ENCODE assay signal across 20 cellular contexts in the genomic region with DNA sequence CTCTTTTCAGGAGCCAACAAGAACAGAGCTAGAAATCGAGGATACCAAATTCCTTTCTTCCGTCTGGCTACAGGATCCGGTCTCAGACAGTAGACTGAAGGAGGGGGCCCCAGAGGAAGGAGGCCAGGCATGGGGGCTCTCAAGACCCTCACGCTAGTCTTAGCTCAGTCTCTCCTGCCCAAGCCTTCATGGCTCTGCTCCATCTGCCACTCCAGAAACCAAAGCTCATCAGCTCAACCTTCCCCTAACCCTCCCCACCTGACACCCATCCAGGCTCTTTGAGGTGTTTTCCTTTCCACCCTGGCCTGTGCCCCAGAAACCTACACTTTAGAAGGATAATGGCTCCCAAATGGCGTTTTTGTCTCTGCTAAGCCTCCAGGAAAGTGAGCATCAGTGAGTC. TPM values are rescaled to one million over a fixed set of nuclear protein-coding genes. Genes with fewer than 3 reads are reported as not detected.
DNase-seq lines count a peak whose midpoint lies in the region; ATAC-seq and TF ChIP-seq lines count a peak whose summit lies in the region.
"Had no signal": no experiment of that assay in that cellular context is flagged by ENCODE, and none has a peak within 500 bp of the region (broad histone marks: within the 10 kb centered on the region; RNA-seq: fewer than 3 reads in every experiment).

No MANE protein-coding gene starts in this region.

- H3K4me3 ChIP-seq in smooth muscle cell = no peak overlapping the region
- H3K4me3 ChIP-seq: testis had no signal

- H3K27me3 ChIP-seq in smooth muscle cell (ENCODE audit: low read depth) = no peaks in the 10 kb centered on the region
- H3K27me3 ChIP-seq: testis had no signal

- peaks cover 69% of the 10 kb centered on the region for H3K4me1 ChIP-seq in smooth muscle cell (ENCODE audit: low read depth)

- H3K4me3 Mint-ChIP-seq in CD14-positive monocyte (no peak overlapping the region), HFFc6 (no peak overlapping the region), mesothelial cell of epicardium (peak overlapping the region; percentile 11)
- H3K4me3 Mint-ChIP-seq: activated CD4-positive, alpha-beta memory T cell treated with anti-CD3 and anti-CD28 coated beads for 36 hours; activated naive CD4-positive, alpha-beta T cell treated with anti-CD3 and anti-CD28 coated beads, Interleukin-2, amount 50 U/mL, for 24 hours; endodermal cell; stimulated activated naive B cell treated with anti-CD40 and anti-IgM and Interleukin-4, amounts not matched to agents 10 μg/mL and 1 μg/mL and 100 μg/mL, for 72 hours had no signal

- H3K27ac Mint-ChIP-seq in CD14-positive monocyte (peak overlapping the region in 2 of 7 donors; percentile 1 to 73), HFFc6 (peak overlapping the region; percentile 59; the same call in 1 of the 2 replicates), mesothelial cell of epicardium (peak overlapping the region; percentile 92)
- H3K27ac Mint-ChIP-seq: activated CD4-positive, alpha-beta memory T cell treated with anti-CD3 and anti-CD28 coated beads for 36 hours; activated naive CD4-positive, alpha-beta T cell treated with anti-CD3 and anti-CD28 coated beads, Interleukin-2, amount 50 U/mL, for 24 hours; endodermal cell; stimulated activated naive B cell treated with anti-CD40 and anti-IgM and Interleukin-4, amounts not matched to agents 10 μg/mL and 1 μg/mL and 100 μg/mL, for 72 hours had no signal

- no peaks in the 10 kb centered on the region for H3K36me3 Mint-ChIP-seq in CD14-positive monocyte
- H3K36me3 Mint-ChIP-seq in HFFc6 (ENCODE audit: low read depth) = no peaks in the 10 kb centered on the region
- no peaks in the 10 kb centered on the region for H3K36me3 Mint-ChIP-seq in mesothelial cell of epicardium
- H3K36me3 Mint-ChIP-seq: activated CD4-positive, alpha-beta memory T cell treated with anti-CD3 and anti-CD28 coated beads for 36 hours; activated naive CD4-positive, alpha-beta T cell treated with anti-CD3 and anti-CD28 coated beads, Interleukin-2, amount 50 U/mL, for 24 hours; stimulated activated naive B cell treated with anti-CD40 and anti-IgM and Interleukin-4, amounts not matched to agents 10 μg/mL and 1 μg/mL and 100 μg/mL, for 72 hours had no signal

- no peaks in the 10 kb centered on the region for H4K20me1 ChIP-seq in smooth muscle cell (ENCODE audit: low read depth)

- peaks cover 13% of the 10 kb centered on the region for H3K4me1 Mint-ChIP-seq in CD14-positive monocyte
- H3K4me1 Mint-ChIP-seq in HFFc6 (ENCODE audit: low read depth) = peaks cover 93% of the 10 kb centered on the region
- H3K4me1 Mint-ChIP-seq in mesothelial cell of epicardium = peaks cover 84% of the 10 kb centered on the region

- peak overlapping the region; percentile 88 for H3K27ac ChIP-seq in smooth muscle cell (ENCODE audit: low read depth)

- H3K36me3 ChIP-seq in smooth muscle cell (ENCODE audit: low read depth) = no peaks in the 10 kb centered on the region

- H3K9me3 ChIP-seq in smooth muscle cell (replicated peaks; ENCODE audit: low read depth) = no peaks in the 10 kb centered on the region
- H3K9me3 ChIP-seq: testis had no signal

- peaks cover 48% of the 10 kb centered on the region for H3K79me2 ChIP-seq in smooth muscle cell (ENCODE audit: low read depth)

- H2AFZ ChIP-seq in smooth muscle cell (ENCODE audit: low read depth) = no peak overlapping the region

- TF ChIP-seq CTCF in CD14-positive monocyte (IDR thresholded peaks at IDR 0.05) (no peak), HFFc6 (IDR thresholded peaks at IDR 0.05) (no peak), mesothelial cell of epicardium (IDR thresholded peaks at IDR 0.05; ENCODE audit: unreplicated experiment) (no peak), smooth muscle cell (IDR thresholded peaks at IDR 0.05; ENCODE audit: borderline replicate concordance, insufficient read depth, poor library complexity, severe bottlenecking) (no peak)

- H3K27me3 Mint-ChIP-seq in CD14-positive monocyte (ENCODE audit: low read depth in 3 of 3) (peaks cover 9 to 25% (median 11%) of the 10 kb centered on the region in 3 donors), HFFc6 (ENCODE audit: insufficient read depth) (no peaks in the 10 kb centered on the region; the same call in 1 of the 2 replicates), mesothelial cell of epicardium (ENCODE audit: low read depth) (no peaks in the 10 kb centered on the region)

- 55% methylated on average over 5 of the region's 5 CpGs for WGBS in smooth muscle cell (ENCODE audit: low lambda C conversion rate)

- peak overlapping the region; percentile 89 for H3K4me2 ChIP-seq in smooth muscle cell

- no peak for ATAC-seq in GM21576 (IDR thresholded peaks at IDR 0.05; ENCODE audit: unreplicated experiment)
- ATAC-seq: left colon; stimulated activated naive B cell treated with anti-CD40 and anti-IgM and Interleukin-4, amounts not matched to agents 10 μg/mL and 1 μg/mL and 100 μg/mL, for 72 hours had no signal

- no peaks in the 10 kb centered on the region for H3K9me3 Mint-ChIP-seq in CD14-positive monocyte
- no peaks in the 10 kb centered on the region for H3K9me3 Mint-ChIP-seq in HFFc6
- H3K9me3 Mint-ChIP-seq in mesothelial cell of epicardium = no peaks in the 10 kb centered on the region
- H3K9me3 Mint-ChIP-seq: activated CD4-positive, alpha-beta memory T cell treated with anti-CD3 and anti-CD28 coated beads for 36 hours; activated naive CD4-positive, alpha-beta T cell treated with anti-CD3 and anti-CD28 coated beads, Interleukin-2, amount 50 U/mL, for 24 hours; endodermal cell; stimulated activated naive B cell treated with anti-CD40 and anti-IgM and Interleukin-4, amounts not matched to agents 10 μg/mL and 1 μg/mL and 100 μg/mL, for 72 hours had no signal

- peaks cover 34% of the 10 kb centered on the region for H3F3A ChIP-seq in smooth muscle cell (ENCODE audit: low read depth)

- intact Hi-C loops in CD14-positive monocyte (cut with micrococcal nuclease) = loop anchor here in 1 of 2 donors (5.0 kb wide), 1 partner anchor 34 kb away; no protein-coding TSS in a partner anchor

- peak overlapping the region; percentile 17 for H3K9ac ChIP-seq in smooth muscle cell (ENCODE audit: low read depth)

- DNase-seq in CD14-positive monocyte (ENCODE audit: low spot score) = peak; percentile 3
- no peak for DNase-seq in HFFc6
- no peak for DNase-seq in mesothelial cell of epicardium (ENCODE audit: low spot score in 2 of 2, unreplicated experiment in 2 of 2)
- no peak for DNase-seq in smooth muscle cell (lab: John Stamatoyannopoulos, UW; ENCODE audit: unreplicated experiment)
- no peak for DNase-seq in NCI-H1436 (lab: John Stamatoyannopoulos, UW)
- DNase-seq in stimulated activated CD4-positive, alpha-beta T cell treated with anti-CD3 and anti-CD28 coated beads, Interleukin-4, amount 100 ng/mL, for 1 hour = no peak
- DNase-seq: activated CD4-positive, alpha-beta memory T cell treated with anti-CD3 and anti-CD28 coated beads for 36 hours; DND-41; KBM-7; left colon; NCI-H82; OCI-M1; retina; SHP77; stimulated activated naive B cell treated with anti-CD40 and anti-IgM and Interleukin-4, amounts not matched to agents 10 μg/mL and 1 μg/mL and 100 μg/mL, for 72 hours; testis had no signal

RNA-seq across cellular contexts. Expression of gene TMEM92, which starts 6.2 kb away (rescaled TPM):
- polyA plus RNA-seq in CD14-positive monocyte = not detected
- total RNA-seq in HFFc6 (2021; fragmentation: NEBNext Ultra II Directional; extraction: Animal tissue kit (Norgen Biotek cat#: 25700)) = under 1 TPM in 3 of 6 experiments, not detected in 3; 0.17 to 0.24 (median 0.18) TPM
- total RNA-seq in mesothelial cell of epicardium = 2.7 to 3.9 TPM (median 3.6 TPM) in 3 replicates
- 1.9 and 7.4 TPM in 2 replicates for total RNA-seq in smooth muscle cell
- 4.8 and 14.4 TPM in 2 replicates for polyA plus RNA-seq in smooth muscle cell
- total RNA-seq: mononuclear cell had no signal
